Comparison of ENCODE assay signal across 25 cellular contexts in genomic region chr14:94126419-94126677, GRCh38.
"Had no signal": no experiment of that assay in that cellular context is flagged by ENCODE, and none has a peak within 500 bp of the region (broad histone marks: within the 10 kb centered on the region; RNA-seq: fewer than 3 reads in every experiment).

No MANE protein-coding gene starts in this region.

- ATAC-seq: activated CD4-positive, CD25-positive, alpha-beta regulatory T cell treated with anti-CD3 and anti-CD28 coated beads, Interleukin-2, amount 50 U/mL, for 24 hours; activated CD8-positive, alpha-beta T cell treated with anti-CD3 and anti-CD28 coated beads for 36 hours; PC-3; SK-N-SH treated with all-trans-retinoic acid at 6 μM for 48 hours had no signal

- DNase-seq: activated CD4-positive, alpha-beta T cell treated with anti-CD3 and anti-CD28 coated beads for 4 hours; activated CD8-positive, alpha-beta T cell treated with anti-CD3 and anti-CD28 coated beads for 36 hours; activated gamma-delta T cell; activated naive CD4-positive, alpha-beta T cell treated with anti-CD3 and anti-CD28 coated beads for 36 hours; amygdala; brain microvascular endothelial cell; MG63; MV-4-11; NCI-H1092 treated with DMSO at 0.1 percent for 48 hours; NCI-H1417 treated with DMSO at 0.1 percent for 48 hours; NCI-H1694 treated with DMSO at 0.1 percent for 48 hours; NCI-H2029 treated with DMSO at 0.1 percent for 48 hours; NCI-H446; NCI-H524; PC-3; SHP77; SW 1271 had no signal

- H3K27ac ChIP-seq: brain microvascular endothelial cell, cardiac muscle cell, SJSA1 had no signal

- H3K36me3 Mint-ChIP-seq: activated naive CD8-positive, alpha-beta T cell had no signal

- H3K9me3 ChIP-seq: MG63, SJSA1 had no signal

- H3K27me3 Mint-ChIP-seq: activated CD8-positive, alpha-beta T cell treated with anti-CD3 and anti-CD28 coated beads for 36 hours; activated naive CD8-positive, alpha-beta T cell had no signal

- H3K36me3 ChIP-seq: brain microvascular endothelial cell, cardiac muscle cell, MG63 had no signal

- H3K4me3 ChIP-seq: cardiac muscle cell, MG63, SJSA1 had no signal

- H3K27ac Mint-ChIP-seq: activated CD8-positive, alpha-beta T cell treated with anti-CD3 and anti-CD28 coated beads for 36 hours; activated naive CD4-positive, alpha-beta T cell treated with anti-CD3 and anti-CD28 coated beads for 36 hours; activated naive CD8-positive, alpha-beta T cell; activated T-cell treated with anti-CD3 and anti-CD28 coated beads, Interleukin-2, amount 50 U/mL, for 24 hours; activated T-helper 1 cell treated with anti-CD3 and anti-CD28 coated beads, Interleukin-12 subunit alpha, Interleukin-12 subunit beta, Interleukin-2, Interleukin-4 antibody, amounts not matched to agents 30 ng/mL and 10 ng/mL and 1 ng/mL, durations not matched to agents 14 hours and 24 hours and 36 hours had no signal

- FAIRE-seq: RCC 7860 had no signal

- H3K9me3 Mint-ChIP-seq: activated CD8-positive, alpha-beta T cell treated with anti-CD3 and anti-CD28 coated beads for 36 hours; activated T-cell treated with anti-CD3 and anti-CD28 coated beads, Interleukin-2, amount 50 U/mL, for 24 hours; activated T-helper 1 cell treated with anti-CD3 and anti-CD28 coated beads, Interleukin-12 subunit alpha, Interleukin-12 subunit beta, Interleukin-2, Interleukin-4 antibody, amounts not matched to agents 30 ng/mL and 10 ng/mL and 1 ng/mL, durations not matched to agents 14 hours and 24 hours and 36 hours had no signal

- H3K27me3 ChIP-seq: brain microvascular endothelial cell, cardiac muscle cell, MG63, SJSA1 had no signal

- H3K4me3 Mint-ChIP-seq: activated CD8-positive, alpha-beta T cell treated with anti-CD3 and anti-CD28 coated beads for 36 hours; activated naive CD4-positive, alpha-beta T cell treated with anti-CD3 and anti-CD28 coated beads for 36 hours; activated naive CD8-positive, alpha-beta T cell; activated T-cell treated with anti-CD3 and anti-CD28 coated beads, Interleukin-2, amount 50 U/mL, for 24 hours; activated T-helper 1 cell treated with anti-CD3 and anti-CD28 coated beads, Interleukin-12 subunit alpha, Interleukin-12 subunit beta, Interleukin-2, Interleukin-4 antibody, amounts not matched to agents 30 ng/mL and 10 ng/mL and 1 ng/mL, durations not matched to agents 14 hours and 24 hours and 36 hours had no signal
